7 cellular contexts compared by ENCODE assay signal in genomic region chr19:57560049-57560491, GRCh38. TPM values are rescaled to one million over a fixed set of nuclear protein-coding genes. Genes with fewer than 3 reads are reported as not detected.
DNase-seq lines count a peak whose midpoint lies in the region; ATAC-seq, FAIRE-seq and TF ChIP-seq lines count a peak whose summit lies in the region.

No MANE protein-coding gene starts in this region.

- no peak overlapping the region for H2BK12ac ChIP-seq in H1 (ENCODE audit: low read depth, low read length)

- H2BK5ac ChIP-seq in H1 (ENCODE audit: low read depth, low read length), result no peak overlapping the region

- no peak overlapping the region for H2BK20ac ChIP-seq in H1 (ENCODE audit: low read length)

- H3K27ac ChIP-seq in OCI-LY1 (ENCODE audit: low read depth, low read length, poor library complexity, severe bottlenecking) (no peak overlapping the region), H1 (ENCODE audit: low read depth, low read length) (no peak overlapping the region)

- TF ChIP-seq POLR2A in H1 (IDR thresholded peaks at IDR 0.05; ENCODE audit: control extremely low read depth in 1 of 2, low read depth in 2 of 2, low read length in 2 of 2), result no peak

- no peak overlapping the region for H4K91ac ChIP-seq in H1 (replicated peaks; ENCODE audit: insufficient read length, low read length)

- no peaks in the 10 kb centered on the region for H3F3A ChIP-seq in OCI-LY1 (ENCODE audit: insufficient read depth, low read length)

- H3K4me1 Mint-ChIP-seq in naive B cell, result peaks cover 25 to 42% (median 30%) of the 10 kb centered on the region in 3 donors

- no peak overlapping the region for H3K18ac ChIP-seq in H1 (ENCODE audit: extremely low read depth, low read length)

- H4K8ac ChIP-seq in H1 (ENCODE audit: extremely low read depth, insufficient read depth, low read length), result peak overlapping the region; percentile 71; the same call in 1 of the 2 replicates

- H2AK5ac ChIP-seq in H1 (ENCODE audit: low read depth, low read length), result no peak overlapping the region

- H3K4me3 Mint-ChIP-seq in naive B cell, result peak overlapping the region; percentile 90 to 99 (median 94)

- no peak overlapping the region for H3K56ac ChIP-seq in H1 (replicated peaks; ENCODE audit: insufficient read length, low read depth, low read length)

- no peak overlapping the region for H4K5ac ChIP-seq in H1 (ENCODE audit: insufficient read length, low read depth, low read length)

- H3K4me3 ChIP-seq in OCI-LY1 (ENCODE audit: low read depth, low read length, poor library complexity, severe bottlenecking) (peak overlapping the region; percentile 75), H1 (ENCODE audit: extremely low read depth in 1 of 4, insufficient read depth in 2 of 4, low read depth in 3 of 4, low read length in 4 of 4) (peak overlapping the region; percentile 80 to 96 (median 94))

- peak overlapping the region; percentile 49 to 93 (median 88) for H3K27ac Mint-ChIP-seq in naive B cell

- H3K9me3 Mint-ChIP-seq in naive B cell, result peaks cover 0 to 41% (median 30%) of the 10 kb centered on the region in 7 donors

- H3K27me3 ChIP-seq in OCI-LY1 (ENCODE audit: insufficient read depth, low read length) (no peaks in the 10 kb centered on the region), H1 (replicated peaks in 1 of 4; ENCODE audit: control insufficient read depth in 3 of 4, extremely low read depth in 1 of 4, insufficient read depth in 3 of 4, low read length in 3 of 4) (no peaks in the 10 kb centered on the region)

- TF ChIP-seq CTCF in OCI-LY1 (IDR thresholded peaks at IDR 0.05; ENCODE audit: low read length) (no peak), H1 (IDR thresholded peaks at IDR 0.05; ENCODE audit: control extremely low read depth in 1 of 3, insufficient read depth in 1 of 3, low read depth in 1 of 3, low read length in 3 of 3) (no peak)

- H3K9ac ChIP-seq in OCI-LY1 (ENCODE audit: low read length) (no peak overlapping the region), H1 (replicated peaks in 1 of 4; ENCODE audit: extremely low read depth in 1 of 4, low read depth in 3 of 4, low read length in 3 of 4) (no peak overlapping the region)

- peaks cover 15% of the 10 kb centered on the region for H3K36me3 ChIP-seq in OCI-LY1 (ENCODE audit: insufficient read depth, low read length)
- peaks cover 0 to 11% (median 3%) of the 10 kb centered on the region in 4 experiments; a peak in 4 of 8 replicates for H3K36me3 ChIP-seq in H1 (ENCODE audit: control insufficient read depth in 2 of 4, insufficient read depth in 4 of 4, low read length in 3 of 4)

- no peak for TF ChIP-seq EP300 in H1 (IDR thresholded peaks at IDR 0.05; ENCODE audit: borderline replicate concordance in 1 of 2, low read depth in 2 of 2, low read length in 2 of 2)

- H3K79me2 ChIP-seq in OCI-LY1 (ENCODE audit: insufficient read depth, low read length) (no peaks in the 10 kb centered on the region), H1 (ENCODE audit: control insufficient read depth in 1 of 2, insufficient read depth in 2 of 2, low read length in 2 of 2) (peaks cover 0 to 20% of the 10 kb centered on the region in 2 experiments; a peak in 3 of 4 replicates)

- H3K14ac ChIP-seq in H1 (ENCODE audit: insufficient read length), result no peak overlapping the region

- H3K36me3 Mint-ChIP-seq in naive B cell, result peaks cover 11 to 14% of the 10 kb centered on the region in 2 donors

- peaks cover 3% of the 10 kb centered on the region; the same call in 1 of the 2 replicates for H3K23me2 ChIP-seq in H1 (ENCODE audit: low read depth, low read length)

- CTCF ChIA-PET in H1 (lab: Charles Lee; ENCODE audit: partially characterized antibody), result no interaction called here

- H3K23ac ChIP-seq in H1 (ENCODE audit: insufficient read length), result no peak overlapping the region

- H4K20me1 ChIP-seq in OCI-LY1 (ENCODE audit: insufficient read depth, low read length) (no peaks in the 10 kb centered on the region), H1 (replicated peaks in 1 of 2; ENCODE audit: control insufficient read depth in 1 of 2, insufficient read depth in 2 of 2, low read length in 2 of 2) (peaks cover 4 to 7% of the 10 kb centered on the region in 2 experiments)

- WGBS in H1 (ENCODE audit: extremely low coverage in 1 of 2, insufficient coverage in 1 of 2, insufficient read length in 1 of 2, insufficient replicate concordance in 2 of 2, low coverage in 1 of 2, low lambda C conversion rate in 2 of 2, missing lambda C conversion rate in 1 of 2), 2 experiments, result 86% methylated on average over 23 of the region's 23 CpGs; no CpG with 5 or more reads in 1 of the 2 experiments

- POLR2A ChIA-PET in H1 (lab: Charles Lee; ENCODE audit: partially characterized antibody), result interaction anchor here (0.8 kb wide), 1 partner anchor 33 kb away, joined by 3 read pairs; the partner anchor contains the start of gene ZNF549

- peaks cover 5% of the 10 kb centered on the region for H3K79me1 ChIP-seq in H1 (ENCODE audit: low read depth, low read length)

- H3K27me3 Mint-ChIP-seq in naive B cell, result peaks cover 0 to 17% (median 13%) of the 10 kb centered on the region in 3 donors

- H3K4me2 ChIP-seq in OCI-LY1 (ENCODE audit: low read length) (peak overlapping the region; percentile 63), H1 (ENCODE audit: insufficient read depth in 1 of 2, low read depth in 2 of 2, low read length in 2 of 2) (peak overlapping the region; percentile 51 to 86; a peak in 3 of 4 replicates)

- DNase-seq in H1 (ENCODE audit: low read depth in 1 of 2, low spot score in 2 of 2), result no peak
- no peak for DNase-seq in naive B cell
- no peak for DNase-seq in NCI-H446 treated with DMSO at 0.1 percent for 48 hours (lab: John Stamatoyannopoulos, UW)
- no peak for DNase-seq in effector CD4-positive, alpha-beta T cell

- FAIRE-seq in H1 (lab: Jason Lieb, UNC), result no peak

- H3K9me3 ChIP-seq in OCI-LY1 (ENCODE audit: low read length) (peaks cover 20% of the 10 kb centered on the region), H1 (ENCODE audit: insufficient read depth in 2 of 2, low read depth in 1 of 2, low read length in 1 of 2) (peaks cover 21 to 33% of the 10 kb centered on the region in 2 experiments)

- H2BK120ac ChIP-seq in H1 (replicated peaks; ENCODE audit: low read depth, low read length), result no peak overlapping the region

- H3K4me1 ChIP-seq in OCI-LY1 (ENCODE audit: insufficient read depth, low read length, severe bottlenecking) (peaks cover 13% of the 10 kb centered on the region), H1 (replicated peaks in 1 of 4; ENCODE audit: control insufficient read depth in 3 of 4, insufficient read depth in 4 of 4, low read length in 3 of 4) (peaks cover 0 to 4% (median under 1%) of the 10 kb centered on the region in 4 experiments; a peak in 3 of 7 replicates)

- no peak for TF ChIP-seq RAD21 in H1 (IDR thresholded peaks at IDR 0.05 in 1 of 2, conservative IDR thresholded peaks at IDR 0.05 in 1 of 2; ENCODE audit: low read depth in 2 of 2, low read length in 2 of 2)

- ATAC-seq in GM21526 (IDR thresholded peaks at IDR 0.05; ENCODE audit: low FRiP score, unreplicated experiment), result peak; percentile 22
- no peak for ATAC-seq in naive B cell (ENCODE audit: low read depth in 2 of 2)
- ATAC-seq in GM21381 (IDR thresholded peaks at IDR 0.05; ENCODE audit: unreplicated experiment), result no peak

- H2AFZ ChIP-seq in OCI-LY1 (ENCODE audit: low read length) (no peak overlapping the region; the same call in 1 of the 2 replicates), H1 (ENCODE audit: low read length) (peak overlapping the region; percentile 77)

- H3K4ac ChIP-seq in H1 (replicated peaks; ENCODE audit: insufficient read length, low read depth, low read length), result peak overlapping the region; percentile 46

- no peaks in the 10 kb centered on the region for H3K9me2 ChIP-seq in OCI-LY1 (ENCODE audit: low read depth, low read length)

- no peak overlapping the region for H2BK15ac ChIP-seq in H1 (ENCODE audit: low read length)

RNA-seq across cellular contexts. Expression of gene ZNF550, which starts 0.4 kb away (rescaled TPM):
- 10.4 and 10.7 TPM in 2 replicates for total RNA-seq in H1 (2021; fragmentation: NEBNext Ultra II Directional; extraction: Animal tissue kit (Norgen Biotek cat#: 25700))
- polyA plus RNA-seq in H1 (2011; rRNA removed) (4.5 and 4.6 TPM in 2 replicates), naive B cell (ENCODE audit: low read depth in 6 of 6) (10 to 100 TPM in 3 of 6 donors, 1 to 10 TPM in 3; 3.8 to 19.8 (median 9.4) TPM)
- polyA plus RNA-seq in H1 (2011; cell fraction: cytosol; rRNA removed), result 7.9 TPM
- polyA plus RNA-seq in H1 (2011; cell fraction: nucleus; rRNA removed), result 11.5 TPM
- polyA plus RNA-seq in H1 (2012, experiment 1 of 2), result 6.6 to 12.6 TPM (median 9.2 TPM) in 4 replicates
- 0.58 TPM for polyA plus RNA-seq in H1 (2012, experiment 2 of 2)
- polyA plus RNA-seq in H1 (2013, experiment 1 of 2), result 5.0 TPM
- 4.6 TPM for polyA plus RNA-seq in H1 (2013, experiment 2 of 2)
- 15.5 and 20.7 TPM in 2 replicates for polyA minus RNA-seq in H1 (2011; rRNA and poly(A)+ RNA removed)
- polyA minus RNA-seq in H1 (2011; cell fraction: cytosol; rRNA and poly(A)+ RNA removed), result 5.8 TPM
- polyA minus RNA-seq in H1 (2011; cell fraction: nucleus; rRNA and poly(A)+ RNA removed), result 16.4 TPM

RNA-seq across cellular contexts. Expression of gene ZNF416, which starts 18.6 kb away (rescaled TPM):
- total RNA-seq in H1 (2021; fragmentation: NEBNext Ultra II Directional; extraction: Animal tissue kit (Norgen Biotek cat#: 25700)), result 9.7 and 10.3 TPM in 2 replicates
- polyA plus RNA-seq in H1 (2011; rRNA removed), result 2.7 and 3.2 TPM in 2 replicates
- 3.5 TPM for polyA plus RNA-seq in H1 (2011; cell fraction: cytosol; rRNA removed)
- polyA plus RNA-seq in H1 (2011; cell fraction: nucleus; rRNA removed), result 3.3 TPM
- 5.6 to 6.7 TPM (median 6.4 TPM) in 4 replicates for polyA plus RNA-seq in H1 (2012, experiment 1 of 2)
- 3.0 TPM for polyA plus RNA-seq in H1 (2012, experiment 2 of 2)
- polyA plus RNA-seq in H1 (2013, experiment 1 of 2), result 5.6 TPM
- polyA plus RNA-seq in H1 (2013, experiment 2 of 2), result 5.2 TPM
- 17.8 and 19.4 TPM in 2 replicates for polyA minus RNA-seq in H1 (2011; rRNA and poly(A)+ RNA removed)
- polyA minus RNA-seq in H1 (2011; cell fraction: cytosol; rRNA and poly(A)+ RNA removed), result 7.8 TPM
- 16.7 TPM for polyA minus RNA-seq in H1 (2011; cell fraction: nucleus; rRNA and poly(A)+ RNA removed)
- polyA plus RNA-seq in naive B cell (ENCODE audit: low read depth in 6 of 6), result 1 to 10 TPM; 3.4 to 9.7 (median 7.7) TPM

RNA-seq across cellular contexts. Expression of gene ZIK1, which starts 23.9 kb away (rescaled TPM):
- 36.5 and 38.5 TPM in 2 replicates for total RNA-seq in H1 (2021; fragmentation: NEBNext Ultra II Directional; extraction: Animal tissue kit (Norgen Biotek cat#: 25700))
- polyA plus RNA-seq in H1 (2011; rRNA removed), result 19.4 and 21.2 TPM in 2 replicates
- polyA plus RNA-seq in H1 (2011; cell fraction: cytosol; rRNA removed), result 25.7 TPM
- 23.4 TPM for polyA plus RNA-seq in H1 (2011; cell fraction: nucleus; rRNA removed)
- 24.9 to 32.0 TPM (median 28.0 TPM) in 4 replicates for polyA plus RNA-seq in H1 (2012, experiment 1 of 2)
- 3.1 TPM for polyA plus RNA-seq in H1 (2012, experiment 2 of 2)
- 19.7 TPM for polyA plus RNA-seq in H1 (2013, experiment 1 of 2)
- 20.0 TPM for polyA plus RNA-seq in H1 (2013, experiment 2 of 2)
- polyA minus RNA-seq in H1 (2011; rRNA and poly(A)+ RNA removed), result 39.3 and 52.8 TPM in 2 replicates
- 15.0 TPM for polyA minus RNA-seq in H1 (2011; cell fraction: cytosol; rRNA and poly(A)+ RNA removed)
- 32.2 TPM for polyA minus RNA-seq in H1 (2011; cell fraction: nucleus; rRNA and poly(A)+ RNA removed)
- polyA plus RNA-seq in naive B cell (ENCODE audit: low read depth in 6 of 6), result 10 to 100 TPM; 14.2 to 22.7 (median 17.8) TPM

RNA-seq across cellular contexts. Expression of gene ZNF549, which starts 32.9 kb away (rescaled TPM):
- total RNA-seq in H1 (2021; fragmentation: NEBNext Ultra II Directional; extraction: Animal tissue kit (Norgen Biotek cat#: 25700)), result 9.7 and 10.4 TPM in 2 replicates
- 3.0 and 4.3 TPM in 2 replicates for polyA plus RNA-seq in H1 (2011; rRNA removed)
- polyA plus RNA-seq in H1 (2011; cell fraction: cytosol; rRNA removed), result 5.4 TPM
- polyA plus RNA-seq in H1 (2011; cell fraction: nucleus; rRNA removed), result 4.5 TPM
- polyA plus RNA-seq in H1 (2012, experiment 1 of 2), result 5.4 to 8.9 TPM (median 5.9 TPM) in 4 replicates
- polyA plus RNA-seq in H1 (2012, experiment 2 of 2), result 0.55 TPM
- 5.1 TPM for polyA plus RNA-seq in H1 (2013, experiment 1 of 2)
- 4.9 TPM for polyA plus RNA-seq in H1 (2013, experiment 2 of 2)
- 12.5 and 16.8 TPM in 2 replicates for polyA minus RNA-seq in H1 (2011; rRNA and poly(A)+ RNA removed)
- polyA minus RNA-seq in H1 (2011; cell fraction: cytosol; rRNA and poly(A)+ RNA removed), result 9.9 TPM
- 11.5 TPM for polyA minus RNA-seq in H1 (2011; cell fraction: nucleus; rRNA and poly(A)+ RNA removed)
- 10 to 100 TPM in 3 of 6 donors, 1 to 10 TPM in 3; 3.3 to 14.2 (median 9.5) TPM for polyA plus RNA-seq in naive B cell (ENCODE audit: low read depth in 6 of 6)

RNA-seq across cellular contexts. Expression of gene ZNF530, which starts 39.6 kb away (rescaled TPM):
- 6.3 and 9.3 TPM in 2 replicates for total RNA-seq in H1 (2021; fragmentation: NEBNext Ultra II Directional; extraction: Animal tissue kit (Norgen Biotek cat#: 25700))
- 4.2 and 4.7 TPM in 2 replicates for polyA plus RNA-seq in H1 (2011; rRNA removed)
- polyA plus RNA-seq in H1 (2011; cell fraction: cytosol; rRNA removed), result 7.3 TPM
- 5.4 TPM for polyA plus RNA-seq in H1 (2011; cell fraction: nucleus; rRNA removed)
- polyA plus RNA-seq in H1 (2012, experiment 1 of 2), result 5.7 to 7.5 TPM (median 5.9 TPM) in 4 replicates
- polyA plus RNA-seq in H1 (2012, experiment 2 of 2), result 3.8 TPM
- polyA plus RNA-seq in H1 (2013, experiment 1 of 2), result 3.7 TPM
- 3.9 TPM for polyA plus RNA-seq in H1 (2013, experiment 2 of 2)
- 8.1 and 8.3 TPM in 2 replicates for polyA minus RNA-seq in H1 (2011; rRNA and poly(A)+ RNA removed)
- 8.1 TPM for polyA minus RNA-seq in H1 (2011; cell fraction: cytosol; rRNA and poly(A)+ RNA removed)
- 13.6 TPM for polyA minus RNA-seq in H1 (2011; cell fraction: nucleus; rRNA and poly(A)+ RNA removed)
- polyA plus RNA-seq in naive B cell (ENCODE audit: low read depth in 6 of 6), result 10 to 100 TPM in 2 of 6 donors, 1 to 10 TPM in 4; 4.1 to 14.7 (median 7.2) TPM
